ENCODE assay signal across 22 cellular contexts in genomic region chr7:74057216-74057925, GRCh38. TPM values are rescaled to one million over a fixed set of nuclear protein-coding genes. Genes with fewer than 3 reads are reported as not detected.
DNase-seq lines count a peak whose midpoint lies in the region; ATAC-seq and TF ChIP-seq lines count a peak whose summit lies in the region.
"Had no signal": no experiment of that assay in that cellular context is flagged by ENCODE, and none has a peak within 500 bp of the region (broad histone marks: within the 10 kb centered on the region; RNA-seq: fewer than 3 reads in every experiment).

No MANE protein-coding gene starts in this region.

- H2AFZ ChIP-seq in osteoblast (ENCODE audit: low read length): no peak overlapping the region

- no peaks in the 10 kb centered on the region for H3K9me3 ChIP-seq in right cardiac atrium (ENCODE audit: control insufficient read depth, low read length)
- no peaks in the 10 kb centered on the region for H3K9me3 ChIP-seq in right atrium auricular region
- no peaks in the 10 kb centered on the region for H3K9me3 ChIP-seq in esophagus muscularis mucosa
- no peaks in the 10 kb centered on the region for H3K9me3 ChIP-seq in osteoblast (ENCODE audit: low read depth, low read length)
- no peaks in the 10 kb centered on the region for H3K9me3 ChIP-seq in adrenal gland (replicated peaks in 1 of 3)
- H3K9me3 ChIP-seq: BLaER1 had no signal

- intact Hi-C loops in right cardiac atrium (cut with DNase I) (no loop called here), esophagus muscularis mucosa (cut with DNase I) (no loop called here), adrenal gland (cut with DNase I) (no loop called here)

- no peaks in the 10 kb centered on the region for H3K4me1 ChIP-seq in right cardiac atrium (ENCODE audit: control insufficient read depth, insufficient read depth, low read length)
- H3K4me1 ChIP-seq in right atrium auricular region: peaks cover 0 to 20% of the 10 kb centered on the region in 2 donors
- peaks cover 9 to 33% (median 31%) of the 10 kb centered on the region in 4 donors for H3K4me1 ChIP-seq in esophagus muscularis mucosa
- peaks cover 9% of the 10 kb centered on the region for H3K4me1 ChIP-seq in osteoblast (ENCODE audit: insufficient read depth, low read length)
- H3K4me1 ChIP-seq in adrenal gland (replicated peaks in 1 of 2): peaks cover 3 to 10% of the 10 kb centered on the region in 2 donors

- no peak overlapping the region for H3K4me2 ChIP-seq in osteoblast (ENCODE audit: insufficient read depth, low read length)
- H3K4me2 ChIP-seq: BLaER1 had no signal

- TF ChIP-seq CTCF in right atrium auricular region (IDR thresholded peaks at IDR 0.05) (no peak), esophagus muscularis mucosa (IDR thresholded peaks at IDR 0.05) (no peak), osteoblast (IDR thresholded peaks at IDR 0.05; ENCODE audit: extremely low read depth, low read depth, low read length) (no peak), adrenal gland (IDR thresholded peaks at IDR 0.05) (no peak)

- no peaks in the 10 kb centered on the region for H4K20me1 ChIP-seq in osteoblast (ENCODE audit: insufficient read depth, low read length)
- H4K20me1 ChIP-seq: BLaER1 had no signal

- H3K27me3 ChIP-seq in right cardiac atrium (ENCODE audit: control insufficient read depth, insufficient read depth): no peaks in the 10 kb centered on the region
- H3K27me3 ChIP-seq in right atrium auricular region: no peaks in the 10 kb centered on the region
- no peaks in the 10 kb centered on the region for H3K27me3 ChIP-seq in esophagus muscularis mucosa
- no peaks in the 10 kb centered on the region for H3K27me3 ChIP-seq in osteoblast (ENCODE audit: insufficient read depth, low read length)
- no peaks in the 10 kb centered on the region for H3K27me3 ChIP-seq in adrenal gland
- H3K27me3 ChIP-seq: BLaER1 had no signal

- peak in 2 of 3 donors; percentile 8 to 42 for DNase-seq in right cardiac atrium
- no peak for DNase-seq in right atrium auricular region (ENCODE audit: low spot score)
- DNase-seq in esophagus muscularis mucosa (ENCODE audit: extremely low spot score): no peak
- peak; percentile 77 for DNase-seq in osteoblast (ENCODE audit: insufficient read length, low spot score, missing footprints)
- no peak for DNase-seq in adrenal gland
- no peak for DNase-seq in stimulated activated CD4-positive, alpha-beta T cell treated with anti-CD3 and anti-CD28 coated beads, Interleukin-4, amount 100 ng/mL, for 24 hours
- DNase-seq in NCI-H748 (lab: John Stamatoyannopoulos, UW; ENCODE audit: unreplicated experiment): no peak
- no peak for DNase-seq in substantia nigra (lab: John Stamatoyannopoulos, UW)
- DNase-seq: CD8-positive, alpha-beta memory T cell; DND-41; HCEC 1CT; MV-4-11; NCI-H1417; NCI-H187 treated with DMSO at 0.1 percent for 48 hours; NCI-H446; NCI-H69; NK-92 treated with Interleukin-12 subunit alpha and Interleukin-12 subunit beta, amount 100 ng/mL, for 24 hours; OCI-M1; SHP77 treated with DMSO at 0.1 percent for 48 hours had no signal

- no peak for TF ChIP-seq EP300 in esophagus muscularis mucosa (IDR thresholded peaks at IDR 0.05)

- H3K4me3 ChIP-seq in right cardiac atrium (ENCODE audit: low read length) (no peak overlapping the region), right atrium auricular region (no peak overlapping the region), esophagus muscularis mucosa (no peak overlapping the region), osteoblast (ENCODE audit: insufficient read depth, low read length) (no peak overlapping the region), adrenal gland (no peak overlapping the region)
- H3K4me3 ChIP-seq: BLaER1 had no signal

- ATAC-seq in right cardiac atrium: no peak

- peaks cover 70% of the 10 kb centered on the region for H3K36me3 ChIP-seq in right atrium auricular region
- H3K36me3 ChIP-seq in esophagus muscularis mucosa: peaks cover 36 to 95% (median 74%) of the 10 kb centered on the region in 4 donors
- no peaks in the 10 kb centered on the region for H3K36me3 ChIP-seq in osteoblast (ENCODE audit: insufficient read depth, low read length)
- peaks cover 0 to 5% of the 10 kb centered on the region in 2 donors for H3K36me3 ChIP-seq in adrenal gland (replicated peaks in 1 of 2)
- H3K36me3 ChIP-seq: BLaER1 had no signal

- TF ChIP-seq POLR2A in esophagus muscularis mucosa (IDR thresholded peaks at IDR 0.05; ENCODE audit: low read depth) (no peak), adrenal gland (IDR thresholded peaks at IDR 0.05) (no peak)

- no peak overlapping the region for H3K27ac ChIP-seq in right cardiac atrium (ENCODE audit: low read length)
- no peak overlapping the region for H3K27ac ChIP-seq in right atrium auricular region
- peak overlapping the region in 3 of 4 donors; percentile 3 to 26 (median 22) for H3K27ac ChIP-seq in esophagus muscularis mucosa (replicated peaks in 1 of 4)
- no peak overlapping the region for H3K27ac ChIP-seq in osteoblast (ENCODE audit: low read depth, low read length)
- no peak overlapping the region for H3K27ac ChIP-seq in adrenal gland
- H3K27ac ChIP-seq in substantia nigra (ENCODE audit: low read depth, low read length, poor library complexity, severe bottlenecking): no peak overlapping the region
- H3K27ac ChIP-seq: BLaER1 had no signal

- no peaks in the 10 kb centered on the region for H3K79me2 ChIP-seq in osteoblast (ENCODE audit: insufficient read depth, low read length)

- 78% methylated on average over 11 of the region's 11 CpGs for WGBS in right cardiac atrium
- WGBS in esophagus muscularis mucosa: 84% methylated on average over 11 of the region's 11 CpGs
- 77 to 84% (median 80%) methylated on average over 7 to 11 of the region's 11 CpGs for WGBS in adrenal gland, 4 donors

RNA-seq across cellular contexts. Expression of gene LIMK1, which starts 26.2 kb away (rescaled TPM):
- total RNA-seq in right cardiac atrium: 10 to 100 TPM; 10.4 to 13.5 (median 11.9) TPM
- polyA plus RNA-seq in right cardiac atrium: 7.6 TPM
- 10 to 100 TPM in 1 of 2 donors, 1 to 10 TPM in 1; 9.4 to 14.7 TPM for total RNA-seq in right atrium auricular region
- total RNA-seq in esophagus muscularis mucosa: 10 to 100 TPM in 3 of 4 donors, 1 to 10 TPM in 1; 10.0 to 19.3 (median 11.9) TPM
- 46.7 and 48.9 TPM in 2 replicates for total RNA-seq in osteoblast
- 10 to 100 TPM; 17.7 to 32.1 (median 21.4) TPM for total RNA-seq in adrenal gland
- 10 to 100 TPM in 1 of 3 donors, 1 to 10 TPM in 2; 7.2 to 18.6 (median 8.9) TPM for polyA plus RNA-seq in adrenal gland

RNA-seq across cellular contexts. Expression of gene ELN, which starts 29.4 kb away (rescaled TPM):
- 100 to 1,000 TPM in 3 of 4 donors, 10 to 100 TPM in 1; 100.0 to 323 (median 120) TPM for total RNA-seq in right cardiac atrium
- 73.4 TPM for polyA plus RNA-seq in right cardiac atrium
- total RNA-seq in right atrium auricular region: 100 to 1,000 TPM; 138 to 149 TPM
- total RNA-seq in esophagus muscularis mucosa: 100 to 1,000 TPM; 337 to 646 (median 447) TPM
- total RNA-seq in osteoblast: 69.1 and 113 TPM in 2 replicates
- total RNA-seq in adrenal gland: 10 to 100 TPM in 6 of 8 donors, 1 to 10 TPM in 2; 7.0 to 25.6 (median 14.6) TPM
- 100 to 1,000 TPM in 1 of 3 donors, 10 to 100 TPM in 1, 1 to 10 TPM in 1; 4.6 to 107 (median 33.4) TPM for polyA plus RNA-seq in adrenal gland
- total RNA-seq: CD8-positive, alpha-beta memory T cell; HT1080 had no signal
- polyA plus RNA-seq: CD8-positive, alpha-beta memory T cell; IgD-negative memory B cell had no signal

Comparison
In these comparisons a context has a peak if more than half of its experiments do, and no peak if none do; other contexts are left out.
1. DNase-seq: peak in right cardiac atrium (2 of 3) and osteoblast (single experiment); none in right atrium auricular region (single experiment), esophagus muscularis mucosa (single experiment), adrenal gland (0 of 7), stimulated activated CD4-positive, alpha-beta T cell treated with anti-CD3 and anti-CD28 coated beads, Interleukin-4, amount 100 ng/mL, for 24 hours (single experiment), NCI-H748 (single experiment) and substantia nigra (0 of 49).
2. H3K27ac ChIP-seq: peak in esophagus muscularis mucosa (3 of 4); none in right cardiac atrium (single experiment), right atrium auricular region (0 of 2), osteoblast (single experiment), adrenal gland (0 of 5) and substantia nigra (single experiment).